ENCODE assay signal across 23 cellular contexts in the genomic region with DNA sequence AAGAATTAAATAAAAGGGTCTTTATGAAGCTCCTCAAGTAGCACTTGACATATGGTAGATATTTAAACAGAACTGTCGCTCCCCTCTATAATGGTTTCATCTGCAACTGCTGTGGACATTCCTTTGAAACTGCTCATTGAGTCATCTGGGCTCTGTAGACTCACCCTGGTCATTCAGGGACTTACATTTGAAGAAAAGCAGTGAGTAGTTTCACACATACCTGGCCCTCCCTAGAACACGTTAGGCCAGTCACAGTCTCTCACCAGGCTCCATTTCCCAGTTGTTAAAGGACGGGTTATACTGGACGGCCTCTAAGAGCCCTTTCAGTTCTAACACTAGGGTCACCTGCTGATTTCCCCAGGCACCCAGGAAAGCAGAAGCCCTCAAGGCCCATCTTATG.
DNase-seq lines count a peak whose midpoint lies in the region; ATAC-seq and TF ChIP-seq lines count a peak whose summit lies in the region.
"Had no signal": no experiment of that assay in that cellular context is flagged by ENCODE, and none has a peak within 500 bp of the region (broad histone marks: within the 10 kb centered on the region; RNA-seq: fewer than 3 reads in every experiment).

No MANE protein-coding gene starts in this region.

- H3K56ac ChIP-seq in mesendoderm (ENCODE audit: low read length), result no peak overlapping the region

- ATAC-seq in Right ventricle myocardium superior (ENCODE audit: poor library complexity) (no peak), HG02678 (IDR thresholded peaks at IDR 0.05; ENCODE audit: unreplicated experiment) (no peak), GM19324 (IDR thresholded peaks at IDR 0.05; ENCODE audit: low FRiP score, unreplicated experiment) (no peak)
- ATAC-seq in effector memory CD8-positive, alpha-beta T cell (replicated peaks), result no peak

- no peaks in the 10 kb centered on the region for H3K79me2 ChIP-seq in mesendoderm (ENCODE audit: control insufficient read depth, insufficient read depth, low read length)
- no peaks in the 10 kb centered on the region for H3K79me2 ChIP-seq in neural progenitor cell (ENCODE audit: low read depth)

- H3F3A ChIP-seq in neural progenitor cell (ENCODE audit: low read depth), result no peaks in the 10 kb centered on the region

- no peaks in the 10 kb centered on the region for H3K27me3 Mint-ChIP-seq in effector memory CD8-positive, alpha-beta T cell
- H3K27me3 Mint-ChIP-seq in neural progenitor cell (ENCODE audit: insufficient read depth, low read depth), result peaks cover 12% of the 10 kb centered on the region
- H3K27me3 Mint-ChIP-seq: activated naive CD8-positive, alpha-beta T cell treated with anti-CD3 and anti-CD28 coated beads, Interleukin-2, amount 10 ng/mL, durations not matched to agents 7 days and 5 days had no signal

- no peak overlapping the region for H2AFZ ChIP-seq in neural progenitor cell (replicated peaks)

- H3K27ac Mint-ChIP-seq in effector memory CD8-positive, alpha-beta T cell, result peak overlapping the region; percentile 85 to 90
- H3K27ac Mint-ChIP-seq in neural progenitor cell, result no peak overlapping the region

- H3K27ac ChIP-seq in mesendoderm (ENCODE audit: low read depth, low read length), result no peak overlapping the region
- no peak overlapping the region for H3K27ac ChIP-seq in neural progenitor cell
- H3K27ac ChIP-seq: HL-60, upper lobe of right lung, WERI-Rb-1 had no signal

- H3K27me3 ChIP-seq in mesendoderm (ENCODE audit: insufficient read depth, low read length, poor library complexity) (no peaks in the 10 kb centered on the region), neural progenitor cell (no peaks in the 10 kb centered on the region)
- H3K27me3 ChIP-seq: BE2C, upper lobe of right lung had no signal

- H3K4me3 Mint-ChIP-seq in effector memory CD8-positive, alpha-beta T cell, result peak overlapping the region in 1 of 2 donors; percentile 13
- no peak overlapping the region for H3K4me3 Mint-ChIP-seq in neural progenitor cell

- H3K36me3 ChIP-seq in mesendoderm (ENCODE audit: control insufficient read depth, insufficient read depth, low read length), result no peaks in the 10 kb centered on the region
- peaks cover 3% of the 10 kb centered on the region for H3K36me3 ChIP-seq in neural progenitor cell
- H3K36me3 ChIP-seq: BE2C, upper lobe of right lung, WERI-Rb-1 had no signal

- no peaks in the 10 kb centered on the region for H3K4me1 ChIP-seq in mesendoderm (ENCODE audit: control insufficient read depth, low read depth, low read length)
- no peaks in the 10 kb centered on the region for H3K4me1 ChIP-seq in neural progenitor cell
- H3K4me1 ChIP-seq: BE2C, upper lobe of right lung had no signal

- H3K79me1 ChIP-seq in mesendoderm (ENCODE audit: low read length), result no peaks in the 10 kb centered on the region

- no peak overlapping the region for H2BK15ac ChIP-seq in mesendoderm (replicated peaks; ENCODE audit: low read depth)

- H2BK5ac ChIP-seq in mesendoderm (ENCODE audit: low read length), result no peak overlapping the region

- H3K9ac ChIP-seq in mesendoderm (ENCODE audit: low read length) (no peak overlapping the region), neural progenitor cell (no peak overlapping the region)

- H2AK5ac ChIP-seq in mesendoderm (ENCODE audit: low read length), result no peak overlapping the region

- H4K20me1 ChIP-seq in neural progenitor cell (ENCODE audit: low read depth), result no peaks in the 10 kb centered on the region

- peaks cover 28 to 46% of the 10 kb centered on the region in 2 donors for H3K4me1 Mint-ChIP-seq in effector memory CD8-positive, alpha-beta T cell (ENCODE audit: low read depth in 2 of 2)
- no peaks in the 10 kb centered on the region for H3K4me1 Mint-ChIP-seq in neural progenitor cell

- H3K9me3 Mint-ChIP-seq in effector memory CD8-positive, alpha-beta T cell, result peaks cover 3 to 8% of the 10 kb centered on the region in 2 donors
- peaks cover 22% of the 10 kb centered on the region for H3K9me3 Mint-ChIP-seq in neural progenitor cell

- H3K4me3 ChIP-seq in mesendoderm (ENCODE audit: low read length), result no peak overlapping the region
- no peak overlapping the region for H3K4me3 ChIP-seq in neural progenitor cell
- H3K4me3 ChIP-seq: upper lobe of right lung had no signal

- intact Hi-C loops in cardiac septum (cut with DNase I), result no loop called here
- intact Hi-C loops in Right ventricle myocardium superior (cut with DNase I), result no loop called here

- no peak overlapping the region for H3K4ac ChIP-seq in mesendoderm (ENCODE audit: low read depth, low read length)

- H2BK120ac ChIP-seq in mesendoderm (ENCODE audit: low read depth, low read length), result no peak overlapping the region

- no peak overlapping the region for H4K8ac ChIP-seq in mesendoderm (ENCODE audit: low read depth, low read length)

- H3K4me2 ChIP-seq in mesendoderm (ENCODE audit: low read length) (no peak overlapping the region), neural progenitor cell (no peak overlapping the region)

- TF ChIP-seq CTCF in neural progenitor cell (IDR thresholded peaks at IDR 0.05), result no peak

- peaks cover 4% of the 10 kb centered on the region for H3K36me3 Mint-ChIP-seq in effector memory CD8-positive, alpha-beta T cell (ENCODE audit: insufficient read depth)
- no peaks in the 10 kb centered on the region for H3K36me3 Mint-ChIP-seq in neural progenitor cell

- DNase-seq in cardiac septum (ENCODE audit: low spot score) (peak; percentile 29), Right ventricle myocardium superior (no peak), mesendoderm (peak; percentile 50), RPMI8226 (no peak), neural progenitor cell (ENCODE audit: low spot score) (no peak)
- no peak for DNase-seq in effector memory CD8-positive, alpha-beta T cell
- DNase-seq: activated effector memory CD4-positive, alpha-beta T cell treated with anti-CD3 and anti-CD28 coated beads, Interleukin-2, amount 50 U/mL, for 16 hours; activated naive CD8-positive, alpha-beta T cell treated with anti-CD3 and anti-CD28 coated beads, Interleukin-2, amount 10 ng/mL, durations not matched to agents 7 days and 5 days; activated T-cell treated with anti-CD3 and anti-CD28 coated beads for 4 hours; BE2C; DMS79; effector memory CD4-positive, alpha-beta T cell; H7; NCI-H1092 treated with DMSO at 0.1 percent for 48 hours; NCI-H187 treated with DMSO at 0.1 percent for 48 hours; NCI-H69; occipital lobe; T-helper 9 cell; upper lobe of right lung; WERI-Rb-1 had no signal

- no CpG with 5 or more reads among the region's 4 CpGs for WGBS in mesendoderm (ENCODE audit: extremely low coverage, insufficient coverage, low lambda C conversion rate)

- H4K5ac ChIP-seq in mesendoderm (ENCODE audit: low read length), result no peak overlapping the region

- H3K9me3 ChIP-seq in neural progenitor cell (ENCODE audit: low read depth), result no peaks in the 10 kb centered on the region
- H3K9me3 ChIP-seq: BE2C, upper lobe of right lung had no signal

- H3K23ac ChIP-seq in mesendoderm (ENCODE audit: low read length), result no peak overlapping the region

- no peak overlapping the region for H3K18ac ChIP-seq in mesendoderm (ENCODE audit: low read length)

Comparison
In these comparisons a context has a peak if more than half of its experiments do, and no peak if none do; other contexts are left out.
1. DNase-seq: peak in cardiac septum (single experiment) and mesendoderm (single experiment); none in Right ventricle myocardium superior (single experiment), effector memory CD8-positive, alpha-beta T cell (0 of 3), RPMI8226 (single experiment) and neural progenitor cell (single experiment).